Comparison of ENCODE assay signal across 15 cellular contexts in genomic region chr1:15489052-15489736, GRCh38. TPM values are rescaled to one million over a fixed set of nuclear protein-coding genes. Genes with fewer than 3 reads are reported as not detected.
DNase-seq lines count a peak whose midpoint lies in the region; ATAC-seq and TF ChIP-seq lines count a peak whose summit lies in the region.
"Had no signal": no experiment of that assay in that cellular context is flagged by ENCODE, and none has a peak within 500 bp of the region (broad histone marks: within the 10 kb centered on the region; RNA-seq: fewer than 3 reads in every experiment).

No MANE protein-coding gene starts in this region.

- H3K27me3 Mint-ChIP-seq in WTC11 (ENCODE audit: low read depth) (no peaks in the 10 kb centered on the region), nephron (ENCODE audit: low read depth) (no peaks in the 10 kb centered on the region)
- H3K27me3 Mint-ChIP-seq: activated CD4-positive, alpha-beta T cell treated with anti-CD3 and anti-CD28 coated beads, Interleukin-2, amount 10 ng/mL, durations not matched to agents 7 days and 5 days; dendritic cell treated with granulocyte-macrophage colony-stimulating factor and Interleukin-4, amounts not matched to agents 40 ng/mL and 50 ng/mL, for 4 days; T-helper 17 cell had no signal

- H3K27ac Mint-ChIP-seq in WTC11 (peak overlapping the region; percentile 57; the same call in 1 of the 2 replicates), nephron (peak overlapping the region in 2 of 3 experiments; percentile 13 to 55)
- H3K27ac Mint-ChIP-seq: activated CD4-positive, alpha-beta T cell treated with anti-CD3 and anti-CD28 coated beads, Interleukin-2, amount 10 ng/mL, durations not matched to agents 7 days and 5 days; dendritic cell treated with granulocyte-macrophage colony-stimulating factor and Interleukin-4, amounts not matched to agents 40 ng/mL and 50 ng/mL, for 4 days had no signal

- ATAC-seq in WTC11 = no peak
- ATAC-seq in GM19023 (IDR thresholded peaks at IDR 0.05; ENCODE audit: unreplicated experiment) = no peak
- ATAC-seq: T-helper 17 cell had no signal

- no peaks in the 10 kb centered on the region for H3K4me1 Mint-ChIP-seq in WTC11
- H3K4me1 Mint-ChIP-seq in nephron = peaks cover 12% of the 10 kb centered on the region

- peaks cover 12% of the 10 kb centered on the region for H3K36me3 Mint-ChIP-seq in WTC11
- H3K36me3 Mint-ChIP-seq in nephron (ENCODE audit: low read depth) = peaks cover 66% of the 10 kb centered on the region

- TF ChIP-seq CTCF in WTC11 (IDR thresholded peaks at IDR 0.05) = no peak
- no peak for TF ChIP-seq CTCF in nephron (IDR thresholded peaks at IDR 0.05; ENCODE audit: unreplicated experiment in 3 of 3)
- no peak for TF ChIP-seq CTCF in GM20000 (IDR thresholded peaks at IDR 0.05; ENCODE audit: extremely low read depth, missing control alignments)

- DNase-seq in DMS 273 treated with DMSO at 0.1 percent for 48 hours (lab: John Stamatoyannopoulos, UW) (peak; percentile 50), NCI-H187 (lab: John Stamatoyannopoulos, UW) (peak; percentile 27 to 56), WTC11 (ENCODE audit: low spot score) (no peak), GM20000 (ENCODE audit: low spot score) (no peak), SKM-1 treated with dmso at 0.1 percent for 144 hours (lab: John Stamatoyannopoulos, UW; ENCODE audit: unreplicated experiment) (no peak)
- DNase-seq in activated CD4-positive, CD25-positive, alpha-beta regulatory T cell treated with anti-CD3 and anti-CD28 coated beads, Interleukin-2, amount 50 U/mL, for 72 hours = no peak
- DNase-seq: activated CD4-positive, alpha-beta T cell treated with anti-CD3 and anti-CD28 coated beads, Interleukin-2, amount 10 ng/mL, durations not matched to agents 7 days and 5 days; activated T-cell treated with anti-CD3 and anti-CD28 coated beads, Interleukin-2, amount 50 U/mL, for 48 hours; NCI-H2029 treated with DMSO at 0.1 percent for 48 hours; T-helper 17 cell had no signal

- CTCF ChIA-PET in WTC11 (lab: Charles Lee) = no interaction called here

- peaks cover 3% of the 10 kb centered on the region; the same call in 1 of the 2 replicates for H3K9me3 Mint-ChIP-seq in WTC11
- peaks cover 3% of the 10 kb centered on the region for H3K9me3 Mint-ChIP-seq in nephron
- H3K9me3 Mint-ChIP-seq: activated CD4-positive, alpha-beta T cell treated with anti-CD3 and anti-CD28 coated beads, Interleukin-2, amount 10 ng/mL, durations not matched to agents 7 days and 5 days; dendritic cell treated with granulocyte-macrophage colony-stimulating factor and Interleukin-4, amounts not matched to agents 40 ng/mL and 50 ng/mL, for 4 days had no signal

- POLR2A ChIA-PET in WTC11 (lab: Charles Lee) = no interaction called here

- H3K4me3 Mint-ChIP-seq in WTC11 = no peak overlapping the region
- H3K4me3 Mint-ChIP-seq in nephron = peak overlapping the region in 1 of 3 experiments; percentile 34
- H3K4me3 Mint-ChIP-seq: activated CD4-positive, alpha-beta T cell treated with anti-CD3 and anti-CD28 coated beads, Interleukin-2, amount 10 ng/mL, durations not matched to agents 7 days and 5 days; dendritic cell treated with granulocyte-macrophage colony-stimulating factor and Interleukin-4, amounts not matched to agents 40 ng/mL and 50 ng/mL, for 4 days; T-helper 17 cell had no signal

TF ChIP-seq in WTC11, 78 proteins besides CTCF, POLR2A, EP300 and RAD21:
- TF ChIP-seq MYBL2 (CRISPR knock-in tag; IDR thresholded peaks at IDR 0.05) = no peak
- no peak for TF ChIP-seq ATF1 (CRISPR knock-in tag; IDR thresholded peaks at IDR 0.05)
- no peak for TF ChIP-seq PRRX2 (CRISPR knock-in tag; IDR thresholded peaks at IDR 0.05)
- no peak for TF ChIP-seq KAT7 (CRISPR knock-in tag; IDR thresholded peaks at IDR 0.05; ENCODE audit: borderline replicate concordance)

RNA-seq across cellular contexts. Expression of gene CELA2B, which starts 13.3 kb away (rescaled TPM):
- total RNA-seq in WTC11 (2021) = 0.55 TPM in 1 of 3 replicates, not detected in the others
- total RNA-seq: activated CD4-positive, alpha-beta T cell treated with anti-CD3 and anti-CD28 coated beads, Interleukin-2, amount 10 ng/mL, durations not matched to agents 7 days and 5 days; mesenteric fat pad; T-helper 17 cell; ureter had no signal

RNA-seq across cellular contexts. Expression of gene CELA2A, which starts 32.7 kb away (rescaled TPM):
- total RNA-seq in WTC11 (2021) = 0.83 to 1.1 TPM (median 1.1 TPM) in 3 replicates
- total RNA-seq: activated CD4-positive, alpha-beta T cell treated with anti-CD3 and anti-CD28 coated beads, Interleukin-2, amount 10 ng/mL, durations not matched to agents 7 days and 5 days; T-helper 17 cell had no signal

RNA-seq across cellular contexts. Expression of gene CASP9, which starts 34.8 kb away (rescaled TPM):
- total RNA-seq in WTC11 (2021) = 13.5 to 18.6 TPM (median 16.6 TPM) in 3 replicates

RNA-seq across cellular contexts. Expression of gene DNAJC16, which starts 37.5 kb away (rescaled TPM):
- 16.4 to 20.4 TPM (median 17.5 TPM) in 3 replicates for total RNA-seq in WTC11 (2021)

RNA-seq across cellular contexts. Expression of gene CTRC, which starts 51.0 kb away (rescaled TPM):
- total RNA-seq in WTC11 (2021) = 1.6 to 2.2 TPM (median 2.2 TPM) in 3 replicates
- total RNA-seq: ureter had no signal

Comparison
In these comparisons a context has a peak if more than half of its experiments do, and no peak if none do; other contexts are left out.
1. DNase-seq: peak in DMS 273 treated with DMSO at 0.1 percent for 48 hours (single experiment) and NCI-H187 (2 of 2); none in WTC11 (single experiment), GM20000 (single experiment), activated CD4-positive, CD25-positive, alpha-beta regulatory T cell treated with anti-CD3 and anti-CD28 coated beads, Interleukin-2, amount 50 U/mL, for 72 hours (single experiment) and SKM-1 treated with dmso at 0.1 percent for 144 hours (single experiment).